19 cellular contexts compared by ENCODE assay signal in the genomic region with DNA sequence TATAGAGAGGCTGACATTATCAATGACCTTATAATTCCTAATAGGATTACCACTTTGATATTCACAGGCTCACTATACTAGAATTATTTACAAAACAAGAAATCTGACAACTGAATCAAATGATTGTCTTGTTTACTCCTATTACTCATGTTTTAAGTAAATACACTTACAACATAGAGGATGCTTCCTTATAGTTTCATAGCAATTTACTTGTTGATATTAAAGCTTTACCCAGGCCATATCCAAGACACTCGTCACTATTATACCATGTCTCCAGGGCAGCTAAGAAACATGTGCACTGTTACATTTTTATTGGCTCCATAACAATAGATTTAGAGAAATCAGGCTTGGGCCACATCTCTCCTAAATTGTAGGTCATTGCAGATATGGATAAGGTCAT.
DNase-seq lines count a peak whose midpoint lies in the region; ATAC-seq and TF ChIP-seq lines count a peak whose summit lies in the region.
"Had no signal": no experiment of that assay in that cellular context is flagged by ENCODE, and none has a peak within 500 bp of the region (broad histone marks: within the 10 kb centered on the region; RNA-seq: fewer than 3 reads in every experiment).

No MANE protein-coding gene starts in this region.

- H3K27me3 ChIP-seq in PC-3 (ENCODE audit: low read length): no peaks in the 10 kb centered on the region

- H3K4me2 ChIP-seq in PC-3 (ENCODE audit: low read length): no peak overlapping the region
- H3K4me2 ChIP-seq: GM23338 had no signal

- no peak overlapping the region for H3K4me3 ChIP-seq in PC-3 (ENCODE audit: low read length)
- H3K4me3 ChIP-seq: GM12878, GM23338 had no signal

- H3K27me3 Mint-ChIP-seq in stimulated activated naive CD8-positive, alpha-beta T cell treated with anti-CD3 and anti-CD28 coated beads, Interleukin-15, amount 100 ng/mL, for 72 hours: no peaks in the 10 kb centered on the region
- H3K27me3 Mint-ChIP-seq: CD4-positive, alpha-beta memory T cell had no signal

- ATAC-seq in PC-3: peak; percentile 84
- no peak for ATAC-seq in stimulated activated naive CD8-positive, alpha-beta T cell treated with anti-CD3 and anti-CD28 coated beads, Interleukin-15, amount 100 ng/mL, for 72 hours
- ATAC-seq: GM23338, HCT116 had no signal

- intact Hi-C loops in PC-3 (cut with micrococcal nuclease): loop anchor here (10.0 kb wide), 1 partner anchor 1112 kb away; no protein-coding TSS in a partner anchor

- no peaks in the 10 kb centered on the region for H3K36me3 ChIP-seq in PC-3 (ENCODE audit: low read depth, low read length)

- POLR2A ChIA-PET in PC-3 (lab: Charles Lee; ENCODE audit: unreplicated experiment): no interaction called here

- H3K4me3 Mint-ChIP-seq in stimulated activated naive CD8-positive, alpha-beta T cell treated with anti-CD3 and anti-CD28 coated beads, Interleukin-15, amount 100 ng/mL, for 72 hours: no peak overlapping the region
- H3K4me3 Mint-ChIP-seq: CD4-positive, alpha-beta memory T cell; GM23338; H9; HFFc6 had no signal

- no peak overlapping the region for H3K9ac ChIP-seq in PC-3 (ENCODE audit: low read length)

- H3F3A ChIP-seq in PC-3 (ENCODE audit: low read length, unreplicated experiment): no peaks in the 10 kb centered on the region

- DNase-seq in DMS53 treated with DMSO at 0.1 percent for 48 hours (lab: John Stamatoyannopoulos, UW; ENCODE audit: unreplicated experiment) (peak; percentile 55), PC-3 (peak; percentile 31), NCI-H187 (lab: John Stamatoyannopoulos, UW) (no peak), activated gamma-delta T cell (lab: John Stamatoyannopoulos, UW) (no peak)
- no peak for DNase-seq in stimulated activated naive CD8-positive, alpha-beta T cell treated with anti-CD3 and anti-CD28 coated beads, Interleukin-15, amount 100 ng/mL, for 72 hours
- DNase-seq: 8988T; C1 segment of cervical spinal cord; Calu3; CD4-positive, alpha-beta memory T cell; COR-L47; DMS79; EL; GDM1; H9; HFFc6 had no signal

- BruUV-seq in PC-3 (replicated peaks; lab: Mats Ljungman, UMichigan): no TSS peak

- H2AFZ ChIP-seq in PC-3 (ENCODE audit: low read length): no peak overlapping the region
- H2AFZ ChIP-seq: GM23338 had no signal

- H3K9me2 ChIP-seq in PC-3 (replicated peaks; ENCODE audit: low read length): no peaks in the 10 kb centered on the region

- H3K9me3 ChIP-seq in PC-3 (ENCODE audit: low read length): no peaks in the 10 kb centered on the region

- 0 out of 2 replicates have a peak, but pooled peaks cover 5% of the 10 kb centered on the region for H3K4me1 ChIP-seq in PC-3 (ENCODE audit: insufficient read depth, low read length)

- no peak overlapping the region for H3K27ac Mint-ChIP-seq in stimulated activated naive CD8-positive, alpha-beta T cell treated with anti-CD3 and anti-CD28 coated beads, Interleukin-15, amount 100 ng/mL, for 72 hours
- H3K27ac Mint-ChIP-seq: CD4-positive, alpha-beta memory T cell; GM23338; H9; HFFc6 had no signal

- no peak for TF ChIP-seq CTCF in 22Rv1 (IDR thresholded peaks at IDR 0.05)
- TF ChIP-seq CTCF in PC-3 (conservative IDR thresholded peaks at IDR 0.05; ENCODE audit: low read depth, low read length): no peak

- H3K4me1 Mint-ChIP-seq in stimulated activated naive CD8-positive, alpha-beta T cell treated with anti-CD3 and anti-CD28 coated beads, Interleukin-15, amount 100 ng/mL, for 72 hours: no peaks in the 10 kb centered on the region
- H3K4me1 Mint-ChIP-seq: CD4-positive, alpha-beta memory T cell had no signal

- CTCF ChIA-PET in PC-3 (lab: Charles Lee): no interaction called here

- peak overlapping the region; percentile 87 for H3K27ac ChIP-seq in 22Rv1
- H3K27ac ChIP-seq in PC-3 (ENCODE audit: low read length): no peak overlapping the region

- H4K20me1 ChIP-seq in PC-3 (ENCODE audit: low read length): no peaks in the 10 kb centered on the region

- no peaks in the 10 kb centered on the region for H3K79me2 ChIP-seq in PC-3 (ENCODE audit: low read length)

- H3K9me3 Mint-ChIP-seq in stimulated activated naive CD8-positive, alpha-beta T cell treated with anti-CD3 and anti-CD28 coated beads, Interleukin-15, amount 100 ng/mL, for 72 hours: no peaks in the 10 kb centered on the region
- H3K9me3 Mint-ChIP-seq: GM23338, HFFc6 had no signal

Comparison
In these comparisons a context has a peak if more than half of its experiments do, and no peak if none do; other contexts are left out.
1. DNase-seq: peak in DMS53 treated with DMSO at 0.1 percent for 48 hours (single experiment) and PC-3 (single experiment); none in NCI-H187 (0 of 2), activated gamma-delta T cell (single experiment) and stimulated activated naive CD8-positive, alpha-beta T cell treated with anti-CD3 and anti-CD28 coated beads, Interleukin-15, amount 100 ng/mL, for 72 hours (0 of 2).